In genomic region chr2:197556456-197556855, GRCh38 we compare ENCODE assay signal across 13 cellular contexts. TPM values are rescaled to one million over a fixed set of nuclear protein-coding genes. Genes with fewer than 3 reads are reported as not detected.
DNase-seq lines count a peak whose midpoint lies in the region; ATAC-seq, FAIRE-seq and TF ChIP-seq lines count a peak whose summit lies in the region.
"Had no signal": no experiment of that assay in that cellular context is flagged by ENCODE, and none has a peak within 500 bp of the region (broad histone marks: within the 10 kb centered on the region; RNA-seq: fewer than 3 reads in every experiment).

No MANE protein-coding gene starts in this region.

- peaks cover 12% of the 10 kb centered on the region; the same call in 1 of the 2 replicates for H3F3A ChIP-seq in GM23248 (ENCODE audit: insufficient read depth)

- no peak overlapping the region for H3K4me3 ChIP-seq in GM23248
- H3K4me3 ChIP-seq in HepG2 (replicated peaks in 1 of 3; ENCODE audit: insufficient read depth in 1 of 3, low read depth in 2 of 3, low read length in 3 of 3), result no peak overlapping the region
- H3K4me3 ChIP-seq in pancreas, result no peak overlapping the region
- H3K4me3 ChIP-seq in SJCRH30, result no peak overlapping the region
- H3K4me3 ChIP-seq: stomach had no signal

- no peaks in the 10 kb centered on the region for H3K9me2 ChIP-seq in GM23248 (ENCODE audit: insufficient read depth)

- H3K36me3 ChIP-seq in GM23248 (ENCODE audit: low read depth) (peaks cover 21% of the 10 kb centered on the region), HepG2 (replicated peaks in 1 of 2; ENCODE audit: control insufficient read depth in 1 of 2, insufficient read depth in 2 of 2, low read length in 2 of 2) (peaks cover 2 to 18% of the 10 kb centered on the region in 2 experiments), pancreas (peaks cover 0 to 6% (median 0%) of the 10 kb centered on the region in 3 donors), SJCRH30 (peaks cover 21% of the 10 kb centered on the region)

- H2AFZ ChIP-seq in GM23248 (no peak overlapping the region), HepG2 (ENCODE audit: low read length) (no peak overlapping the region)

- H3K4me2 ChIP-seq in GM23248 (ENCODE audit: unreplicated experiment) (no peak overlapping the region), HepG2 (ENCODE audit: low read depth, low read length) (no peak overlapping the region)

- H3K9ac ChIP-seq in GM23248, result no peak overlapping the region
- no peak overlapping the region for H3K9ac ChIP-seq in HepG2 (ENCODE audit: insufficient read depth, low read depth, low read length)

- intact Hi-C loops in HepG2 (cut with micrococcal nuclease; ENCODE audit: unreplicated experiment), result no loop called here
- intact Hi-C loops in pancreas (cut with DNase I), result no loop called here

- H3K79me2 ChIP-seq in GM23248 (ENCODE audit: insufficient read depth) (0 out of 2 replicates have a peak, but pooled peaks cover under 1% of the 10 kb centered on the region), HepG2 (ENCODE audit: insufficient read depth, low read length) (no peaks in the 10 kb centered on the region)

- ATAC-seq in HepG2 (no peak), pancreas (no peak), HG03457 (IDR thresholded peaks at IDR 0.05; ENCODE audit: unreplicated experiment) (no peak)

- POLR2A ChIA-PET in HepG2 (lab: Yijun Ruan, JAX), result no interaction called here

- CTCF ChIA-PET in HepG2 (lab: Yijun Ruan, JAX; ENCODE audit: low intra/inter-chr PET ratio, low total read pairs), result no interaction called here

- H4K20me1 ChIP-seq in GM23248 (ENCODE audit: insufficient read depth) (no peaks in the 10 kb centered on the region), HepG2 (ENCODE audit: insufficient read depth, low read length) (no peaks in the 10 kb centered on the region)

- FAIRE-seq in HepG2 (lab: Jason Lieb, UNC) (no peak), pancreas (lab: Jason Lieb, UNC) (no peak)

- H3K9me3 ChIP-seq in GM23248 (ENCODE audit: low read depth) (no peaks in the 10 kb centered on the region), HepG2 (ENCODE audit: low read length) (no peaks in the 10 kb centered on the region), pancreas (no peaks in the 10 kb centered on the region), SJCRH30 (replicated peaks) (no peaks in the 10 kb centered on the region)
- H3K9me3 ChIP-seq: stomach had no signal

- BruUV-seq in HepG2 (replicated peaks; lab: Mats Ljungman, UMichigan), result TSS peak; percentile 9

- no peak for TF ChIP-seq RAD21 in HepG2 (CRISPR knock-in tag; IDR thresholded peaks at IDR 0.05)

- H3K4me1 ChIP-seq in GM23248 (ENCODE audit: insufficient read depth) (peaks cover 10% of the 10 kb centered on the region), HepG2 (ENCODE audit: insufficient read depth, low read length) (no peaks in the 10 kb centered on the region), pancreas (no peaks in the 10 kb centered on the region), SJCRH30 (no peaks in the 10 kb centered on the region)
- H3K4me1 ChIP-seq: stomach had no signal

- DNase-seq in AG08395 (ENCODE audit: low spot score), result peak; percentile 8
- peak; percentile 44 for DNase-seq in GM23248
- DNase-seq in HepG2 (ENCODE audit: low spot score), result no peak
- DNase-seq in pancreas, result no peak
- DNase-seq in SJCRH30, result no peak
- DNase-seq in cortex of kidney (lab: John Stamatoyannopoulos, UW), result no peak
- DNase-seq: activated CD4-positive, alpha-beta T cell treated with anti-CD3 and anti-CD28 coated beads, Interleukin-2, amount 50 U/mL, for 1 hour; brain microvascular endothelial cell; NCI-H2107; stomach had no signal

- WGBS in GM23248 (ENCODE audit: low coverage in 1 of 2, low lambda C conversion rate in 2 of 2, missing lambda C conversion rate in 2 of 2), 2 experiments, result 17 to 28% methylated on average over 1 of the region's 1 CpG
- WGBS in HepG2 (ENCODE audit: low lambda C conversion rate), result 97% methylated on average over 1 of the region's 1 CpG
- WGBS in pancreas, 2 donors, result 65 to 72% methylated on average over 1 of the region's 1 CpG

- TF ChIP-seq CTCF in HepG2 (CRISPR knock-in tag; IDR thresholded peaks at IDR 0.05), result no peak
- no peak for TF ChIP-seq CTCF in pancreas (IDR thresholded peaks at IDR 0.05)

- H3K27me3 ChIP-seq in GM23248 (replicated peaks; ENCODE audit: insufficient read depth) (no peaks in the 10 kb centered on the region), HepG2 (ENCODE audit: control insufficient read depth in 1 of 2, insufficient read depth in 2 of 2, low read length in 2 of 2) (no peaks in the 10 kb centered on the region), pancreas (no peaks in the 10 kb centered on the region), SJCRH30 (no peaks in the 10 kb centered on the region)
- H3K27me3 ChIP-seq: brain microvascular endothelial cell, stomach had no signal

- no peak for TF ChIP-seq EP300 in HepG2 (IDR thresholded peaks at IDR 0.05; ENCODE audit: low read depth in 2 of 2, low read length in 2 of 2)
- TF ChIP-seq EP300 in HepG2 (CRISPR knock-in tag; IDR thresholded peaks at IDR 0.05; ENCODE audit: borderline replicate concordance), result no peak

- in situ Hi-C loops in GM23248 (cut with MboI) (no loop called here), HepG2 (cut with HindIII; ENCODE audit: extremely low pct_ligation_motif_present, low pct_unique_long_range_greater_than_20kb) (no loop called here)

- H3K27ac ChIP-seq in GM23248 (peak overlapping the region; percentile 35; the same call in 1 of the 2 replicates), angular gyrus (ENCODE audit: low read depth, low read length) (peak overlapping the region; percentile 49), HepG2 (ENCODE audit: extremely low read length, insufficient read depth, low read length) (no peak overlapping the region), pancreas (no peak overlapping the region), SJCRH30 (no peak overlapping the region)
- H3K27ac ChIP-seq: brain microvascular endothelial cell, RWPE1, stomach had no signal

- no peak for TF ChIP-seq POLR2A in HepG2 (IDR thresholded peaks at IDR 0.05; ENCODE audit: insufficient read depth in 1 of 2, low read depth in 2 of 2, low read length in 2 of 2)

RNA-seq across cellular contexts. Expression of gene MOB4, which starts 40.6 kb away (rescaled TPM):
- 32.2 and 45.8 TPM in 2 replicates for total RNA-seq in GM23248 (2014; rRNA removed; shearing (Covaris generic))
- polyA plus RNA-seq in GM23248 (2016; fragmentation: Nextera tagmentation; extraction: Ambion mirVana) (57.6 and 67.1 TPM in 2 replicates), HepG2 (2011; rRNA removed) (21.6 and 35.7 TPM in 2 replicates), pancreas (10 to 100 TPM in 1 of 2 donors, 1 to 10 TPM in 1; 6.1 to 18.3 TPM)
- total RNA-seq in HepG2 (2016; rRNA removed; fragmentation: Illumina TruSeq; extraction: Trizol) (38.6 and 68.3 TPM in 2 replicates), pancreas (1 to 10 TPM; 4.6 to 9.7 (median 6.9) TPM)
- 9.3 and 12.1 TPM in 2 replicates for total RNA-seq in HepG2 (2016; cell fraction: cytosol; rRNA removed; fragmentation: Illumina TruSeq; extraction: Trizol; ENCODE audit: low read depth)
- total RNA-seq in HepG2 (2016; cell fraction: insoluble cytoplasmic fraction; rRNA removed; fragmentation: Illumina TruSeq; extraction: Trizol), result 40.9 and 72.6 TPM in 2 replicates
- 18.9 and 19.0 TPM in 2 replicates for total RNA-seq in HepG2 (2016; cell fraction: membrane; rRNA removed; fragmentation: Illumina TruSeq; extraction: Trizol)
- total RNA-seq in HepG2 (2016; cell fraction: nucleus; rRNA removed; fragmentation: Illumina TruSeq; extraction: Trizol), result 24.2 and 27.0 TPM in 2 replicates
- polyA plus RNA-seq in HepG2 (2011; cell fraction: cytosol; rRNA removed), result 14.7 and 22.7 TPM in 2 replicates
- polyA plus RNA-seq in HepG2 (2011; cell fraction: nucleus; rRNA removed), result 5.7 and 6.8 TPM in 2 replicates
- polyA plus RNA-seq in HepG2 (2012), result 35.0 and 42.6 TPM in 2 replicates
- polyA plus RNA-seq in HepG2 (2016; cell fraction: cytosol; fragmentation: Illumina TruSeq; extraction: Trizol; ENCODE audit: low read depth), result 4.4 and 4.5 TPM in 2 replicates
- 81.1 and 90.4 TPM in 2 replicates for polyA plus RNA-seq in HepG2 (2016; cell fraction: insoluble cytoplasmic fraction; fragmentation: Illumina TruSeq; extraction: Trizol; ENCODE audit: low read depth)
- 10.8 and 11.2 TPM in 2 replicates for polyA plus RNA-seq in HepG2 (2016; cell fraction: membrane; fragmentation: Illumina TruSeq; extraction: Trizol; ENCODE audit: low read depth)
- 35.1 and 36.4 TPM in 2 replicates for polyA plus RNA-seq in HepG2 (2016; cell fraction: nucleus; fragmentation: Illumina TruSeq; extraction: Trizol; ENCODE audit: insufficient read depth, low read depth)
- polyA minus RNA-seq in HepG2 (2011; rRNA and poly(A)+ RNA removed; ENCODE audit: low replicate concordance), result 4.3 and 6.0 TPM in 2 replicates
- 19.6 and 25.8 TPM in 2 replicates for polyA minus RNA-seq in HepG2 (2011; cell fraction: cytosol; rRNA and poly(A)+ RNA removed)
- 30.6 and 35.3 TPM in 2 replicates for polyA minus RNA-seq in HepG2 (2011; cell fraction: nucleus; rRNA and poly(A)+ RNA removed)
- 64.4 and 71.1 TPM in 2 replicates for total RNA-seq in SJCRH30 (2014; rRNA removed; shearing (Covaris generic))

RNA-seq across cellular contexts. Expression of gene HSPE1, which starts 56.3 kb away (rescaled TPM):
- total RNA-seq in GM23248 (2014; rRNA removed; shearing (Covaris generic)), result 54.6 and 83.3 TPM in 2 replicates
- polyA plus RNA-seq in GM23248 (2016; fragmentation: Nextera tagmentation; extraction: Ambion mirVana) (180 and 188 TPM in 2 replicates), HepG2 (2011; rRNA removed) (200 and 244 TPM in 2 replicates), pancreas (10 to 100 TPM; 87.4 to 98.6 TPM)
- total RNA-seq in HepG2 (2016; rRNA removed; fragmentation: Illumina TruSeq; extraction: Trizol) (823 and 1,040 TPM in 2 replicates), pancreas (10 to 100 TPM; 17.1 to 51.9 (median 31.2) TPM)
- 289 and 312 TPM in 2 replicates for total RNA-seq in HepG2 (2016; cell fraction: cytosol; rRNA removed; fragmentation: Illumina TruSeq; extraction: Trizol; ENCODE audit: low read depth)
- total RNA-seq in HepG2 (2016; cell fraction: insoluble cytoplasmic fraction; rRNA removed; fragmentation: Illumina TruSeq; extraction: Trizol), result 818 and 1,177 TPM in 2 replicates
- total RNA-seq in HepG2 (2016; cell fraction: membrane; rRNA removed; fragmentation: Illumina TruSeq; extraction: Trizol), result 277 and 288 TPM in 2 replicates
- 323 and 352 TPM in 2 replicates for total RNA-seq in HepG2 (2016; cell fraction: nucleus; rRNA removed; fragmentation: Illumina TruSeq; extraction: Trizol)
- 131 and 201 TPM in 2 replicates for polyA plus RNA-seq in HepG2 (2011; cell fraction: cytosol; rRNA removed)
- polyA plus RNA-seq in HepG2 (2011; cell fraction: nucleus; rRNA removed), result 67.1 and 99.6 TPM in 2 replicates
- polyA plus RNA-seq in HepG2 (2012), result 555 and 769 TPM in 2 replicates
- 404 and 477 TPM in 2 replicates for polyA plus RNA-seq in HepG2 (2016; cell fraction: cytosol; fragmentation: Illumina TruSeq; extraction: Trizol; ENCODE audit: low read depth)
- 1,596 and 2,077 TPM in 2 replicates for polyA plus RNA-seq in HepG2 (2016; cell fraction: insoluble cytoplasmic fraction; fragmentation: Illumina TruSeq; extraction: Trizol; ENCODE audit: low read depth)
- polyA plus RNA-seq in HepG2 (2016; cell fraction: membrane; fragmentation: Illumina TruSeq; extraction: Trizol; ENCODE audit: low read depth), result 353 and 396 TPM in 2 replicates
- polyA plus RNA-seq in HepG2 (2016; cell fraction: nucleus; fragmentation: Illumina TruSeq; extraction: Trizol; ENCODE audit: insufficient read depth, low read depth), result 750 and 786 TPM in 2 replicates
- polyA minus RNA-seq in HepG2 (2011; rRNA and poly(A)+ RNA removed; ENCODE audit: low replicate concordance), result 16.5 and 17.8 TPM in 2 replicates
- polyA minus RNA-seq in HepG2 (2011; cell fraction: cytosol; rRNA and poly(A)+ RNA removed), result 49.8 and 52.9 TPM in 2 replicates
- 107 and 118 TPM in 2 replicates for polyA minus RNA-seq in HepG2 (2011; cell fraction: nucleus; rRNA and poly(A)+ RNA removed)
- 395 and 401 TPM in 2 replicates for total RNA-seq in SJCRH30 (2014; rRNA removed; shearing (Covaris generic))

RNA-seq across cellular contexts. Expression of gene HSPD1, which starts 56.8 kb away (rescaled TPM):
- total RNA-seq in GM23248 (2014; rRNA removed; shearing (Covaris generic)), result 106 and 151 TPM in 2 replicates
- polyA plus RNA-seq in GM23248 (2016; fragmentation: Nextera tagmentation; extraction: Ambion mirVana) (209 and 214 TPM in 2 replicates), HepG2 (2011; rRNA removed) (541 and 685 TPM in 2 replicates), pancreas (100 to 1,000 TPM in 1 of 2 donors, 10 to 100 TPM in 1; 94.8 to 145 TPM)
- total RNA-seq in HepG2 (2016; rRNA removed; fragmentation: Illumina TruSeq; extraction: Trizol) (2,610 and 3,898 TPM in 2 replicates), pancreas (100 to 1,000 TPM; 114 to 181 (median 137) TPM)
- total RNA-seq in HepG2 (2016; cell fraction: cytosol; rRNA removed; fragmentation: Illumina TruSeq; extraction: Trizol; ENCODE audit: low read depth), result 294 and 363 TPM in 2 replicates
- 2,668 and 3,847 TPM in 2 replicates for total RNA-seq in HepG2 (2016; cell fraction: insoluble cytoplasmic fraction; rRNA removed; fragmentation: Illumina TruSeq; extraction: Trizol)
- total RNA-seq in HepG2 (2016; cell fraction: membrane; rRNA removed; fragmentation: Illumina TruSeq; extraction: Trizol), result 777 and 956 TPM in 2 replicates
- 1,442 and 1,577 TPM in 2 replicates for total RNA-seq in HepG2 (2016; cell fraction: nucleus; rRNA removed; fragmentation: Illumina TruSeq; extraction: Trizol)
- 337 and 401 TPM in 2 replicates for polyA plus RNA-seq in HepG2 (2011; cell fraction: cytosol; rRNA removed)
- polyA plus RNA-seq in HepG2 (2011; cell fraction: nucleus; rRNA removed), result 282 and 392 TPM in 2 replicates
- polyA plus RNA-seq in HepG2 (2012), result 1,241 and 1,531 TPM in 2 replicates
- 214 and 254 TPM in 2 replicates for polyA plus RNA-seq in HepG2 (2016; cell fraction: cytosol; fragmentation: Illumina TruSeq; extraction: Trizol; ENCODE audit: low read depth)
- 3,105 and 3,208 TPM in 2 replicates for polyA plus RNA-seq in HepG2 (2016; cell fraction: insoluble cytoplasmic fraction; fragmentation: Illumina TruSeq; extraction: Trizol; ENCODE audit: low read depth)
- 499 and 587 TPM in 2 replicates for polyA plus RNA-seq in HepG2 (2016; cell fraction: membrane; fragmentation: Illumina TruSeq; extraction: Trizol; ENCODE audit: low read depth)
- polyA plus RNA-seq in HepG2 (2016; cell fraction: nucleus; fragmentation: Illumina TruSeq; extraction: Trizol; ENCODE audit: insufficient read depth, low read depth), result 1,541 and 1,640 TPM in 2 replicates
- polyA minus RNA-seq in HepG2 (2011; rRNA and poly(A)+ RNA removed; ENCODE audit: low replicate concordance), result 396 and 646 TPM in 2 replicates
- 759 and 815 TPM in 2 replicates for polyA minus RNA-seq in HepG2 (2011; cell fraction: cytosol; rRNA and poly(A)+ RNA removed)
- 956 and 1,197 TPM in 2 replicates for polyA minus RNA-seq in HepG2 (2011; cell fraction: nucleus; rRNA and poly(A)+ RNA removed)
- total RNA-seq in SJCRH30 (2014; rRNA removed; shearing (Covaris generic)), result 749 and 770 TPM in 2 replicates

Comparison
In these comparisons a context has a peak if more than half of its experiments do, and no peak if none do; other contexts are left out.
1. DNase-seq: peak in AG08395 (single experiment) and GM23248 (single experiment); none in HepG2 (single experiment), pancreas (0 of 6), SJCRH30 (0 of 2) and cortex of kidney (single experiment).
2. H3K27ac ChIP-seq: peak in GM23248 (single experiment) and angular gyrus (single experiment); none in HepG2 (single experiment), pancreas (0 of 4) and SJCRH30 (single experiment).